Comparison of ENCODE assay signal across 17 cellular contexts in genomic region chr1:179742291-179742690, GRCh38. TPM values are rescaled to one million over a fixed set of nuclear protein-coding genes. Genes with fewer than 3 reads are reported as not detected.
DNase-seq lines count a peak whose midpoint lies in the region; ATAC-seq, FAIRE-seq and TF ChIP-seq lines count a peak whose summit lies in the region.
"Had no signal": no experiment of that assay in that cellular context is flagged by ENCODE, and none has a peak within 500 bp of the region (broad histone marks: within the 10 kb centered on the region; RNA-seq: fewer than 3 reads in every experiment).

No MANE protein-coding gene starts in this region.

- no peak overlapping the region for H3K4me3 ChIP-seq in CD4-positive, alpha-beta memory T cell (ENCODE audit: low read length in 2 of 2)
- H3K4me3 ChIP-seq in breast epithelium = peak overlapping the region in 1 of 3 donors; percentile 64
- no peak overlapping the region for H3K4me3 ChIP-seq in small intestine (ENCODE audit: low read depth in 1 of 2, low read length in 2 of 2)
- no peak overlapping the region for H3K4me3 ChIP-seq in aorta (ENCODE audit: low read length in 2 of 2)
- H3K4me3 ChIP-seq: BLaER1 treated with 17β-estradiol and CSF1 and Interleukin-3, amounts not matched to agents 10 nM and 100 nM had no signal

- no peak for TF ChIP-seq POLR2A in breast epithelium (IDR thresholded peaks at IDR 0.05)

- peak overlapping the region in 7 of 8 donors; percentile 65 to 79 (median 69) for H3K4me3 Mint-ChIP-seq in CD4-positive, alpha-beta memory T cell
- peak overlapping the region; percentile 58 for H3K4me3 Mint-ChIP-seq in activated naive CD8-positive, alpha-beta T cell treated with anti-CD3 and anti-CD28 coated beads for 36 hours
- H3K4me3 Mint-ChIP-seq in nephron = peak overlapping the region; percentile 84 to 85 (median 84)
- H3K4me3 Mint-ChIP-seq: dendritic cell treated with granulocyte-macrophage colony-stimulating factor and Interleukin-4, amounts not matched to agents 40 ng/mL and 50 ng/mL, for 4 days had no signal

- no peaks in the 10 kb centered on the region for H3K36me3 Mint-ChIP-seq in CD4-positive, alpha-beta memory T cell
- peaks cover 2% of the 10 kb centered on the region for H3K36me3 Mint-ChIP-seq in activated naive CD8-positive, alpha-beta T cell treated with anti-CD3 and anti-CD28 coated beads for 36 hours
- no peaks in the 10 kb centered on the region for H3K36me3 Mint-ChIP-seq in nephron (ENCODE audit: low read depth)

- no peaks in the 10 kb centered on the region for H3K9me3 ChIP-seq in CD4-positive, alpha-beta memory T cell (ENCODE audit: control insufficient read depth in 1 of 2, low read length in 2 of 2)
- H3K9me3 ChIP-seq in breast epithelium (peaks cover 0 to 7% of the 10 kb centered on the region in 2 donors), small intestine (ENCODE audit: control insufficient read depth, low read depth) (no peaks in the 10 kb centered on the region), aorta (ENCODE audit: control insufficient read depth, low read length) (no peaks in the 10 kb centered on the region)
- H3K9me3 ChIP-seq: Peyer's patch had no signal

- WGBS in small intestine, 3 donors = 16 to 32% (median 24%) methylated on average over 10 of the region's 10 CpGs
- WGBS in aorta, 2 donors = 21 to 23% methylated on average over 10 of the region's 10 CpGs

- no peak for DNase-seq in CD4-positive, alpha-beta memory T cell
- DNase-seq in DMS53 treated with DMSO at 0.1 percent for 48 hours (lab: John Stamatoyannopoulos, UW; ENCODE audit: unreplicated experiment) (peak; percentile 39), breast epithelium (ENCODE audit: low spot score in 2 of 2) (no peak), small intestine (no peak), aorta (no peak)
- DNase-seq in activated naive CD8-positive, alpha-beta T cell treated with anti-CD3 and anti-CD28 coated beads for 36 hours = no peak
- DNase-seq: activated effector memory CD4-positive, alpha-beta T cell treated with Interleukin-2 at 50 U/mL for 16 hours; IMR-90; kidney glomerular epithelial cell; NCI-H2081 treated with DMSO at 0.1 percent for 48 hours; Peyer's patch; stimulated activated CD4-positive, alpha-beta T cell treated with anti-CD3 and anti-CD28 coated beads, Interleukin-4, amount 100 ng/mL, for 24 hours; stimulated activated CD8-positive, alpha-beta memory T cell treated with anti-CD3 and anti-CD28 coated beads, Interleukin-4, amount 100 ng/mL, for 48 hours had no signal

- POLR2A ChIA-PET in CD4-positive, alpha-beta memory T cell (lab: Charles Lee; ENCODE audit: partially characterized antibody) = no interaction called here

- TF ChIP-seq CTCF in nephron (IDR thresholded peaks at IDR 0.05; ENCODE audit: unreplicated experiment in 3 of 3) (no peak), breast epithelium (IDR thresholded peaks at IDR 0.05) (no peak)

- no peak for FAIRE-seq in small intestine (lab: Jason Lieb, UNC)

- peaks cover 9% of the 10 kb centered on the region for H3K4me1 ChIP-seq in CD4-positive, alpha-beta memory T cell (ENCODE audit: insufficient read depth, low read length)
- H3K4me1 ChIP-seq in breast epithelium (peaks cover 0 to 4% of the 10 kb centered on the region in 2 donors), small intestine (ENCODE audit: control insufficient read depth in 2 of 2, insufficient read depth in 1 of 2, low read depth in 1 of 2, low read length in 1 of 2) (no peaks in the 10 kb centered on the region), aorta (ENCODE audit: control insufficient read depth in 1 of 2, insufficient read depth in 2 of 2, low read length in 2 of 2) (no peaks in the 10 kb centered on the region)

- H3K36me3 ChIP-seq in CD4-positive, alpha-beta memory T cell (ENCODE audit: insufficient read depth, low read length) = no peaks in the 10 kb centered on the region
- H3K36me3 ChIP-seq in breast epithelium (no peaks in the 10 kb centered on the region), small intestine (ENCODE audit: control insufficient read depth in 2 of 2, insufficient read depth in 2 of 2, low read length in 2 of 2) (no peaks in the 10 kb centered on the region), aorta (ENCODE audit: control insufficient read depth in 1 of 2, insufficient read depth in 2 of 2, low read length in 1 of 2) (no peaks in the 10 kb centered on the region)
- H3K36me3 ChIP-seq: BLaER1 treated with 17β-estradiol and CSF1 and Interleukin-3, amounts not matched to agents 10 nM and 100 nM; esophagus muscularis mucosa; Peyer's patch had no signal

- CTCF ChIA-PET in CD4-positive, alpha-beta memory T cell (lab: Charles Lee; ENCODE audit: partially characterized antibody) = no interaction called here

- H3K27me3 Mint-ChIP-seq in CD4-positive, alpha-beta memory T cell = peaks cover 62 to 66% of the 10 kb centered on the region in 2 donors
- peaks cover 84% of the 10 kb centered on the region for H3K27me3 Mint-ChIP-seq in activated naive CD8-positive, alpha-beta T cell treated with anti-CD3 and anti-CD28 coated beads for 36 hours
- peaks cover 86% of the 10 kb centered on the region for H3K27me3 Mint-ChIP-seq in nephron (ENCODE audit: low read depth)

- H3K27ac Mint-ChIP-seq in CD4-positive, alpha-beta memory T cell = peak overlapping the region in 2 of 7 donors; percentile 57 to 59
- H3K27ac Mint-ChIP-seq in activated naive CD8-positive, alpha-beta T cell treated with anti-CD3 and anti-CD28 coated beads for 36 hours = no peak overlapping the region
- no peak overlapping the region for H3K27ac Mint-ChIP-seq in nephron
- H3K27ac Mint-ChIP-seq: dendritic cell treated with granulocyte-macrophage colony-stimulating factor and Interleukin-4, amounts not matched to agents 40 ng/mL and 50 ng/mL, for 4 days had no signal

- H3K9me3 Mint-ChIP-seq in CD4-positive, alpha-beta memory T cell = peaks cover 0 to 4% (median 1%) of the 10 kb centered on the region in 8 donors
- peaks cover 1% of the 10 kb centered on the region for H3K9me3 Mint-ChIP-seq in activated naive CD8-positive, alpha-beta T cell treated with anti-CD3 and anti-CD28 coated beads for 36 hours
- H3K9me3 Mint-ChIP-seq in nephron = peaks cover 3% of the 10 kb centered on the region
- H3K9me3 Mint-ChIP-seq: dendritic cell treated with granulocyte-macrophage colony-stimulating factor and Interleukin-4, amounts not matched to agents 40 ng/mL and 50 ng/mL, for 4 days had no signal

- no peak overlapping the region for H3K27ac ChIP-seq in CD4-positive, alpha-beta memory T cell (ENCODE audit: low read depth, low read length)
- no peak overlapping the region for H3K27ac ChIP-seq in breast epithelium
- no peak overlapping the region for H3K27ac ChIP-seq in small intestine (ENCODE audit: low read depth in 1 of 2, low read length in 1 of 2)
- no peak overlapping the region for H3K27ac ChIP-seq in aorta (ENCODE audit: low read depth in 1 of 2, low read length in 2 of 2)
- H3K27ac ChIP-seq: BLaER1 treated with 17β-estradiol and CSF1 and Interleukin-3, amounts not matched to agents 10 nM and 100 nM; esophagus muscularis mucosa had no signal

- intact Hi-C loops in CD4-positive, alpha-beta memory T cell (cut with micrococcal nuclease) = no loop called here
- intact Hi-C loops in breast epithelium (cut with DNase I; ENCODE audit: low total_unique reads) (no loop called here), aorta (cut with DNase I) (no loop called here)

- H3K27me3 ChIP-seq in CD4-positive, alpha-beta memory T cell (ENCODE audit: insufficient read depth, low read length) = peaks cover 23% of the 10 kb centered on the region
- H3K27me3 ChIP-seq in breast epithelium = peaks cover 4 to 55% of the 10 kb centered on the region in 2 donors
- peaks cover 10 to 24% of the 10 kb centered on the region in 2 donors for H3K27me3 ChIP-seq in small intestine (ENCODE audit: control insufficient read depth in 2 of 2, insufficient read depth in 2 of 2, low read length in 2 of 2)
- H3K27me3 ChIP-seq in aorta (ENCODE audit: control insufficient read depth in 1 of 2, insufficient read depth in 2 of 2, low read length in 1 of 2) = peaks cover 0 to 6% of the 10 kb centered on the region in 2 donors
- H3K27me3 ChIP-seq: BLaER1 treated with 17β-estradiol and CSF1 and Interleukin-3, amounts not matched to agents 10 nM and 100 nM had no signal

- ATAC-seq in aorta (ENCODE audit: low FRiP score) = no peak

- peaks cover 2 to 12% (median 9%) of the 10 kb centered on the region in 4 donors for H3K4me1 Mint-ChIP-seq in CD4-positive, alpha-beta memory T cell
- H3K4me1 Mint-ChIP-seq in activated naive CD8-positive, alpha-beta T cell treated with anti-CD3 and anti-CD28 coated beads for 36 hours = peaks cover 6% of the 10 kb centered on the region
- H3K4me1 Mint-ChIP-seq in nephron = peaks cover 25% of the 10 kb centered on the region

RNA-seq across cellular contexts. Expression of gene FAM163A, which starts 0.8 kb away (rescaled TPM):
- total RNA-seq in CD4-positive, alpha-beta memory T cell = under 1 TPM; 0.11 to 0.29 TPM
- polyA plus RNA-seq in CD4-positive, alpha-beta memory T cell = under 1 TPM in 1 of 2 donors, not detected in 1; 0.20 TPM
- not detected for total RNA-seq in activated naive CD8-positive, alpha-beta T cell treated with anti-CD3 and anti-CD28 coated beads for 36 hours
- total RNA-seq in breast epithelium = not detected
- polyA plus RNA-seq in small intestine = 1 to 10 TPM in 1 of 3 donors, under 1 TPM in 1, not detected in 1; 0.27 to 1.6 TPM
- total RNA-seq in aorta = not detected
- polyA plus RNA-seq in aorta = not detected
- total RNA-seq: IMR-90 had no signal
- polyA plus RNA-seq: IMR-90 had no signal
